Comparison of ENCODE assay signal across 1 cellular context in genomic region chr11:110908401-110909106, GRCh38.
TF ChIP-seq lines count a peak whose summit lies in the region.

No MANE protein-coding gene starts in this region.

TF ChIP-seq in HepG2, 621 proteins besides CTCF, POLR2A, EP300 and RAD21 (continued from another document):
- TF ChIP-seq, protein P1, sequence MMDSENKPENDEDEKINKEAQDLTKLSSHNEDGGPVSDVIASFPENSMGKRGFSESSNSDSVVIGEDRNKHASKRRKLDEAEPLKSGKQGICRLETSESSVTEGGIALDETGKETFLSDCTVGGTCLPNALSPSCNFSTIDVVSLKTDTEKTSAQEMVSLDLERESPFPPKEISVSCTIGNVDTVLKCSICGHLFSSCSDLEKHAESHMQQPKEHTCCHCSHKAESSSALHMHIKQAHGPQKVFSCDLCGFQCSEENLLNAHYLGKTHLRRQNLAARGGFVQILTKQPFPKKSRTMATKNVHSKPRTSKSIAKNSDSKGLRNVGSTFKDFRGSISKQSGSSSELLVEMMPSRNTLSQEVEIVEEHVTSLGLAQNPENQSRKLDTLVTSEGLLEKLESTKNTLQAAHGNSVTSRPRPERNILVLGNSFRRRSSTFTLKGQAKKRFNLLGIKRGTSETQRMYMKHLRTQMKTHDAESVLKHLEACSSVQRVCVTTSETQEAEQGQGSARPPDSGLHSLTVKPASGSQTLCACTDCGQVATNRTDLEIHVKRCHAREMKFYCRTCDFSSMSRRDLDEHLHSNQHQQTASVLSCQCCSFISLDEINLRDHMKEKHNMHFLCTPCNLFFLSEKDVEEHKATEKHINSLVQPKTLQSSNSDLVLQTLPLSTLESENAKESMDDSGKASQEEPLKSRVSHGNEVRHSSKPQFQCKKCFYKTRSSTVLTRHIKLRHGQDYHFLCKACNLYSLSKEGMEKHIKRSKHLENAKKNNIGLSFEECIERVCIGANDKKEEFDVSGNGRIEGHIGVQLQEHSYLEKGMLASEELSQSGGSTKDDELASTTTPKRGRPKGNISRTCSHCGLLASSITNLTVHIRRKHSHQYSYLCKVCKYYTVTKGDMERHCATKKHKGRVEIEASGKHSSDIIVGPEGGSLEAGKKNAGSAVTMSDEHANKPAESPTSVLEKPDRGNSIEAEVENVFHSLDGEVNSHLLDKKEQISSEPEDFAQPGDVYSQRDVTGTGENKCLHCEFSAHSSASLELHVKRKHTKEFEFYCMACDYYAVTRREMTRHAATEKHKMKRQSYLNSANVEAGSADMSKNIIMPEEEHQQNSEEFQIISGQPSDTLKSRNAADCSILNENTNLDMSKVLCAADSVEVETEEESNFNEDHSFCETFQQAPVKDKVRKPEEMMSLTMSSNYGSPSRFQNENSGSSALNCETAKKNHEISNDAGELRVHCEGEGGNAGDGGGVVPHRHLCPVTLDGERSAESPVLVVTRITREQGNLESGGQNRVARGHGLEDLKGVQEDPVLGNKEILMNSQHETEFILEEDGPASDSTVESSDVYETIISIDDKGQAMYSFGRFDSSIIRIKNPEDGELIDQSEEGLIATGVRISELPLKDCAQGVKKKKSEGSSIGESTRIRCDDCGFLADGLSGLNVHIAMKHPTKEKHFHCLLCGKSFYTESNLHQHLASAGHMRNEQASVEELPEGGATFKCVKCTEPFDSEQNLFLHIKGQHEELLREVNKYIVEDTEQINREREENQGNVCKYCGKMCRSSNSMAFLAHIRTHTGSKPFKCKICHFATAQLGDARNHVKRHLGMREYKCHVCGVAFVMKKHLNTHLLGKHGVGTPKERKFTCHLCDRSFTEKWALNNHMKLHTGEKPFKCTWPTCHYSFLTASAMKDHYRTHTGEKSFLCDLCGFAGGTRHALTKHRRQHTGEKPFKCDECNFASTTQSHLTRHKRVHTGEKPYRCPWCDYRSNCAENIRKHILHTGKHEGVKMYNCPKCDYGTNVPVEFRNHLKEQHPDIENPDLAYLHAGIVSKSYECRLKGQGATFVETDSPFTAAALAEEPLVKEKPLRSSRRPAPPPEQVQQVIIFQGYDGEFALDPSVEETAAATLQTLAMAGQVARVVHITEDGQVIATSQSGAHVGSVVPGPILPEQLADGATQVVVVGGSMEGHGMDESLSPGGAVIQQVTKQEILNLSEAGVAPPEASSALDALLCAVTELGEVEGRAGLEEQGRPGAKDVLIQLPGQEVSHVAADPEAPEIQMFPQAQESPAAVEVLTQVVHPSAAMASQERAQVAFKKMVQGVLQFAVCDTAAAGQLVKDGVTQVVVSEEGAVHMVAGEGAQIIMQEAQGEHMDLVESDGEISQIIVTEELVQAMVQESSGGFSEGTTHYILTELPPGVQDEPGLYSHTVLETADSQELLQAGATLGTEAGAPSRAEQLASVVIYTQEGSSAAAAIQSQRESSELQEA (CRISPR knock-in tag; IDR thresholded peaks at IDR 0.05; ENCODE audit: not compliant biosample characterization) = no peak
- no peak for TF ChIP-seq PPARG (CRISPR knock-in tag; conservative IDR thresholded peaks at IDR 0.05)
- no peak for TF ChIP-seq ZNF33B (CRISPR knock-in tag; IDR thresholded peaks at IDR 0.05)
- TF ChIP-seq, protein P2, sequence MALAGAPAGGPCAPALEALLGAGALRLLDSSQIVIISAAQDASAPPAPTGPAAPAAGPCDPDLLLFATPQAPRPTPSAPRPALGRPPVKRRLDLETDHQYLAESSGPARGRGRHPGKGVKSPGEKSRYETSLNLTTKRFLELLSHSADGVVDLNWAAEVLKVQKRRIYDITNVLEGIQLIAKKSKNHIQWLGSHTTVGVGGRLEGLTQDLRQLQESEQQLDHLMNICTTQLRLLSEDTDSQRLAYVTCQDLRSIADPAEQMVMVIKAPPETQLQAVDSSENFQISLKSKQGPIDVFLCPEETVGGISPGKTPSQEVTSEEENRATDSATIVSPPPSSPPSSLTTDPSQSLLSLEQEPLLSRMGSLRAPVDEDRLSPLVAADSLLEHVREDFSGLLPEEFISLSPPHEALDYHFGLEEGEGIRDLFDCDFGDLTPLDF (CRISPR knock-in tag; IDR thresholded peaks at IDR 0.05) = no peak
- TF ChIP-seq MAF1 (CRISPR knock-in tag; IDR thresholded peaks at IDR 0.05; ENCODE audit: borderline replicate concordance) = no peak
- TF ChIP-seq YY1 (IDR thresholded peaks at IDR 0.05; ENCODE audit: insufficient read depth, insufficient replicate concordance, low read depth, low read length) = no peak
